25 cellular contexts compared by ENCODE assay signal in the genomic region with DNA sequence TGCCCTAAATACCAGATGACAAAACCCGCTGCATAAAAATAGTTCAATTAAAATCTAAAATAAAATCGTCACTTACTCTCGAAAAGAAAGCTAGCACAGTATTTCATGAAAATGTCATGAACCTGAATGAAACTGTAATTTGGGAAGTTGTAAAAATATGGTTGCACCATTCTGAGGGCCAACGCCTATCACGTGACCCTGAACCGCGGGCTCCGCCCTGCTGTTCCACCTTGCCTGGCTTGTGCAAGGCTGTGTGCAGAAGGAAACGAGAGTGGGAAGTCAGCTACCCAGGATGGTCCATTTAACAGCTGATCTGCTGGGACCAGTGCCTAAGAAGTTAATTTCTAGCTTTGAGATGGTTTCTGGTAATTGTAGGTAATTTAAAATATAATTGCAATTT.
"Had no signal": no experiment of that assay in that cellular context is flagged by ENCODE, and none has a peak within 500 bp of the region (broad histone marks: within the 10 kb centered on the region; RNA-seq: fewer than 3 reads in every experiment).

No MANE protein-coding gene starts in this region.

- H3K27me3 Mint-ChIP-seq: activated CD8-positive, alpha-beta T cell treated with anti-CD3 and anti-CD28 coated beads for 36 hours; activated naive CD8-positive, alpha-beta T cell treated with anti-CD3 and anti-CD28 coated beads for 36 hours; natural killer cell treated with Interleukin-12 subunit alpha and Interleukin-12 subunit beta and Interleukin-15 and Interleukin-18, amount 100 ng/mL, for 72 hours had no signal

- H3K4me1 Mint-ChIP-seq: activated B cell treated with CpG ODN at 0.5 μM for 24 hours; activated naive CD8-positive, alpha-beta T cell treated with anti-CD3 and anti-CD28 coated beads for 36 hours; brain; memory B cell had no signal

- DNase-seq: activated B cell treated with CpG ODN at 0.5 μM for 24 hours; activated CD4-positive, alpha-beta T cell treated with anti-CD3 and anti-CD28 coated beads for 48 hours; activated CD8-positive, alpha-beta T cell treated with anti-CD3 and anti-CD28 coated beads for 36 hours; activated gamma-delta T cell; activated naive CD8-positive, alpha-beta T cell treated with anti-CD3 and anti-CD28 coated beads for 36 hours; activated T-cell treated with anti-CD3 and anti-CD28 coated beads, Interleukin-2, amount 50 U/mL, for 48 hours; amygdala; central memory CD4-positive, alpha-beta T cell; effector CD4-positive, alpha-beta T cell; esophagus squamous epithelium; kidney; left ventricle myocardium inferior; occipital lobe; stimulated activated CD4-positive, alpha-beta T cell treated with anti-CD3 and anti-CD28 coated beads, Interleukin-4, amount 100 ng/mL, for 4 hours; stimulated activated CD8-positive, alpha-beta memory T cell treated with anti-CD3 and anti-CD28 coated beads, Interleukin-4, amount 100 ng/mL, for 48 hours; stimulated activated naive CD4-positive, alpha-beta T cell treated with Interleukin-2 at 50 U/mL for 16 hours; substantia nigra; trophoblast cell had no signal

- H3K9me3 Mint-ChIP-seq: activated B cell treated with CpG ODN at 0.5 μM for 24 hours; activated CD8-positive, alpha-beta T cell treated with anti-CD3 and anti-CD28 coated beads for 36 hours; activated naive CD8-positive, alpha-beta T cell treated with anti-CD3 and anti-CD28 coated beads for 36 hours; brain; memory B cell had no signal

- H3K36me3 Mint-ChIP-seq: activated naive CD8-positive, alpha-beta T cell treated with anti-CD3 and anti-CD28 coated beads for 36 hours; brain; memory B cell; natural killer cell treated with Interleukin-12 subunit alpha and Interleukin-12 subunit beta and Interleukin-15 and Interleukin-18, amount 100 ng/mL, for 72 hours had no signal

- FAIRE-seq: endothelial cell of umbilical vein, small intestine, TTC549 had no signal

- H3K4me3 Mint-ChIP-seq: activated B cell treated with CpG ODN at 0.5 μM for 24 hours; activated CD8-positive, alpha-beta T cell treated with anti-CD3 and anti-CD28 coated beads for 36 hours; activated naive CD8-positive, alpha-beta T cell treated with anti-CD3 and anti-CD28 coated beads for 36 hours; brain; memory B cell; natural killer cell treated with Interleukin-12 subunit alpha and Interleukin-12 subunit beta and Interleukin-15 and Interleukin-18, amount 100 ng/mL, for 72 hours had no signal

- H3K27ac Mint-ChIP-seq: activated B cell treated with CpG ODN at 0.5 μM for 24 hours; activated CD8-positive, alpha-beta T cell treated with anti-CD3 and anti-CD28 coated beads for 36 hours; activated naive CD8-positive, alpha-beta T cell treated with anti-CD3 and anti-CD28 coated beads for 36 hours; brain; memory B cell; natural killer cell treated with Interleukin-12 subunit alpha and Interleukin-12 subunit beta and Interleukin-15 and Interleukin-18, amount 100 ng/mL, for 72 hours; progenitor cell of endocrine pancreas had no signal
